In the genomic region with DNA sequence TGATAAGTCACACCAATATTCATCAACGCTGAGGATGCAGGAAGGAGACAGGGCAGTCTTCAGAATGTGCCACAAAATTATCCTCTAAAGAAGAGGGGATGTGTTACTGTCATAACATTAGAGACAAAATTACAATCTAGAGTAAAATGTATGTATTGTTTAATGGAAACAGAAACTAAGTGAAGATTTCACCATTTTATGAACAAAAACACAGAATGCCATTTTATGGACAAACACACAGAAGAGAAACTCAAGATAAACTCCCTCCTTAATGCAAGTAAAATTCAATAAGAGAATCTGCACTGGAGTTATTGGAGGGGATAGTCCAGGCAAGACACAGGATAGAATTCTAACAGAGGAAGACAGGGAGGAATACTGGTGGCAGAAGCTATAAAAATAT, we compare ENCODE assay signal across 28 cellular contexts.
DNase-seq lines count a peak whose midpoint lies in the region; ATAC-seq, FAIRE-seq and TF ChIP-seq lines count a peak whose summit lies in the region.
"Had no signal": no experiment of that assay in that cellular context is flagged by ENCODE, and none has a peak within 500 bp of the region (broad histone marks: within the 10 kb centered on the region; RNA-seq: fewer than 3 reads in every experiment).

No MANE protein-coding gene starts in this region.

- no peak for TF ChIP-seq CTCF in natural killer cell (IDR thresholded peaks at IDR 0.05)
- TF ChIP-seq CTCF in H1 (IDR thresholded peaks at IDR 0.05; ENCODE audit: control extremely low read depth in 1 of 3, insufficient read depth in 1 of 3, low read depth in 1 of 3, low read length in 3 of 3) = no peak

- H4K8ac ChIP-seq in H1 (ENCODE audit: extremely low read depth, insufficient read depth, low read length) = no peak overlapping the region

- no peak overlapping the region for H2AFZ ChIP-seq in H1 (ENCODE audit: low read length)
- H2AFZ ChIP-seq: GM23248 had no signal

- H3K4me3 Mint-ChIP-seq in natural killer cell (no peak overlapping the region), T-helper 17 cell (no peak overlapping the region)
- no peak overlapping the region for H3K4me3 Mint-ChIP-seq in natural killer cell treated with Interleukin-12 subunit alpha and Interleukin-12 subunit beta and Interleukin-15 and Interleukin-18, amount 100 ng/mL, for 72 hours
- H3K4me3 Mint-ChIP-seq: activated naive CD4-positive, alpha-beta T cell treated with anti-CD3 and anti-CD28 coated beads for 36 hours had no signal

- H3K18ac ChIP-seq in H1 (ENCODE audit: extremely low read depth, low read length) = no peak overlapping the region

- H3K27ac ChIP-seq in H1 (ENCODE audit: low read depth, low read length) = no peak overlapping the region
- H3K27ac ChIP-seq: BLaER1, breast epithelium, GM23248, SJSA1, transverse colon had no signal

- H3K27me3 Mint-ChIP-seq in natural killer cell (ENCODE audit: low read depth in 2 of 2) (no peaks in the 10 kb centered on the region), T-helper 17 cell (no peaks in the 10 kb centered on the region)
- H3K27me3 Mint-ChIP-seq in natural killer cell treated with Interleukin-12 subunit alpha and Interleukin-12 subunit beta and Interleukin-15 and Interleukin-18, amount 100 ng/mL, for 72 hours = no peaks in the 10 kb centered on the region

- H3K27me3 ChIP-seq in H1 (replicated peaks in 1 of 4; ENCODE audit: control insufficient read depth in 3 of 4, extremely low read depth in 1 of 4, insufficient read depth in 3 of 4, low read length in 3 of 4) = no peaks in the 10 kb centered on the region
- H3K27me3 ChIP-seq: BLaER1, breast epithelium, SJSA1, transverse colon had no signal

- intact Hi-C loops in natural killer cell (cut with micrococcal nuclease) = no loop called here

- H3K23me2 ChIP-seq in H1 (ENCODE audit: low read depth, low read length) = no peaks in the 10 kb centered on the region; the same call in 1 of the 2 replicates

- no peak overlapping the region for H3K4me2 ChIP-seq in H1 (ENCODE audit: insufficient read depth in 1 of 2, low read depth in 2 of 2, low read length in 2 of 2)
- H3K4me2 ChIP-seq: BLaER1 had no signal

- POLR2A ChIA-PET in H1 (lab: Charles Lee; ENCODE audit: partially characterized antibody) = interaction anchor here (2.8 kb wide), 1 partner anchor 16 kb away, joined by 37 read pairs; no protein-coding TSS in a partner anchor

- no peak overlapping the region for H3K4me3 ChIP-seq in H1 (ENCODE audit: extremely low read depth in 1 of 4, insufficient read depth in 2 of 4, low read depth in 3 of 4, low read length in 4 of 4)
- H3K4me3 ChIP-seq: BLaER1, breast epithelium, GM12878, GM23248, SJSA1, transverse colon had no signal

- H3K9me3 ChIP-seq in T-helper 17 cell (ENCODE audit: control insufficient read depth, low read length, poor library complexity, severe bottlenecking) = no peaks in the 10 kb centered on the region
- H3K9me3 ChIP-seq in H1 (ENCODE audit: insufficient read depth in 2 of 2, low read depth in 1 of 2, low read length in 1 of 2) = no peaks in the 10 kb centered on the region
- H3K9me3 ChIP-seq: BLaER1, breast epithelium, SJSA1, transverse colon had no signal

- H3K9me3 Mint-ChIP-seq in natural killer cell = no peaks in the 10 kb centered on the region
- no peaks in the 10 kb centered on the region for H3K9me3 Mint-ChIP-seq in natural killer cell treated with Interleukin-12 subunit alpha and Interleukin-12 subunit beta and Interleukin-15 and Interleukin-18, amount 100 ng/mL, for 72 hours
- H3K9me3 Mint-ChIP-seq: activated naive CD4-positive, alpha-beta T cell treated with anti-CD3 and anti-CD28 coated beads for 36 hours had no signal

- no peaks in the 10 kb centered on the region for H3K36me3 Mint-ChIP-seq in natural killer cell
- H3K36me3 Mint-ChIP-seq in natural killer cell treated with Interleukin-12 subunit alpha and Interleukin-12 subunit beta and Interleukin-15 and Interleukin-18, amount 100 ng/mL, for 72 hours = no peaks in the 10 kb centered on the region
- H3K36me3 Mint-ChIP-seq in T-helper 17 cell (ENCODE audit: low read depth) = no peaks in the 10 kb centered on the region

- H4K91ac ChIP-seq in H1 (replicated peaks; ENCODE audit: insufficient read length, low read length) = no peak overlapping the region

- no peaks in the 10 kb centered on the region for H3K36me3 ChIP-seq in H1 (ENCODE audit: control insufficient read depth in 2 of 4, insufficient read depth in 4 of 4, low read length in 3 of 4)
- H3K36me3 ChIP-seq: breast epithelium, SJSA1, transverse colon had no signal

- peaks cover 5 to 10% (median 9%) of the 10 kb centered on the region in 4 experiments; a peak in 5 of 7 replicates for H3K4me1 ChIP-seq in H1 (replicated peaks in 1 of 4; ENCODE audit: control insufficient read depth in 3 of 4, insufficient read depth in 4 of 4, low read length in 3 of 4)
- H3K4me1 ChIP-seq: breast epithelium had no signal

- no peak overlapping the region for H2BK20ac ChIP-seq in H1 (ENCODE audit: low read length)

- H3K79me2 ChIP-seq in H1 (ENCODE audit: control insufficient read depth in 1 of 2, insufficient read depth in 2 of 2, low read length in 2 of 2) = peaks cover 0 to 27% of the 10 kb centered on the region in 2 experiments; a peak in 2 of 4 replicates

- TF ChIP-seq RAD21 in H1 (IDR thresholded peaks at IDR 0.05 in 1 of 2, conservative IDR thresholded peaks at IDR 0.05 in 1 of 2; ENCODE audit: low read depth in 2 of 2, low read length in 2 of 2) = no peak

- no peak overlapping the region for H2BK120ac ChIP-seq in H1 (replicated peaks; ENCODE audit: low read depth, low read length)

- H3K14ac ChIP-seq in H1 (ENCODE audit: insufficient read length) = no peak overlapping the region

- H3K79me1 ChIP-seq in H1 (ENCODE audit: low read depth, low read length) = no peaks in the 10 kb centered on the region

- H4K5ac ChIP-seq in H1 (ENCODE audit: insufficient read length, low read depth, low read length) = peak overlapping the region; percentile 19

- no peak overlapping the region for H2BK15ac ChIP-seq in H1 (ENCODE audit: low read length)

- CTCF ChIA-PET in H1 (lab: Charles Lee; ENCODE audit: partially characterized antibody) = no interaction called here

- no peak overlapping the region for H3K9ac ChIP-seq in H1 (replicated peaks in 1 of 4; ENCODE audit: extremely low read depth in 1 of 4, low read depth in 3 of 4, low read length in 3 of 4)
- H3K9ac ChIP-seq: BLaER1, GM23248 had no signal

- no peak overlapping the region for H3K56ac ChIP-seq in H1 (replicated peaks; ENCODE audit: insufficient read length, low read depth, low read length)

- H2BK12ac ChIP-seq in H1 (ENCODE audit: low read depth, low read length) = no peak overlapping the region

- no peak overlapping the region for H3K4ac ChIP-seq in H1 (replicated peaks; ENCODE audit: insufficient read length, low read depth, low read length)

- no peak overlapping the region for H2AK5ac ChIP-seq in H1 (ENCODE audit: low read depth, low read length)

- H3K23ac ChIP-seq in H1 (ENCODE audit: insufficient read length) = no peak overlapping the region

- no peak overlapping the region for H2BK5ac ChIP-seq in H1 (ENCODE audit: low read depth, low read length)

- H3K27ac Mint-ChIP-seq in natural killer cell (peak overlapping the region; percentile 54 to 69), T-helper 17 cell (peak overlapping the region; percentile 54)
- peak overlapping the region in 1 of 2 donors; percentile 15 for H3K27ac Mint-ChIP-seq in natural killer cell treated with Interleukin-12 subunit alpha and Interleukin-12 subunit beta and Interleukin-15 and Interleukin-18, amount 100 ng/mL, for 72 hours
- H3K27ac Mint-ChIP-seq: activated naive CD4-positive, alpha-beta T cell treated with anti-CD3 and anti-CD28 coated beads for 36 hours had no signal

- WGBS in H1 (ENCODE audit: extremely low coverage in 1 of 2, insufficient coverage in 1 of 2, insufficient read length in 1 of 2, insufficient replicate concordance in 2 of 2, low coverage in 1 of 2, low lambda C conversion rate in 2 of 2, missing lambda C conversion rate in 1 of 2), 2 experiments = 79% methylated on average over 1 of the region's 1 CpG; no CpG with 5 or more reads in 1 of the 2 experiments

- ATAC-seq in natural killer cell (no peak), T-helper 17 cell (no peak), HG03280 (IDR thresholded peaks at IDR 0.05; ENCODE audit: unreplicated experiment) (no peak), HG02623 (IDR thresholded peaks at IDR 0.05; ENCODE audit: unreplicated experiment) (no peak)
- no peak for ATAC-seq in natural killer cell treated with Interleukin-12 subunit alpha and Interleukin-12 subunit beta and Interleukin-15 and Interleukin-18, amount 100 ng/mL, for 72 hours
- ATAC-seq: GM12878, HepG2, left lobe of liver had no signal

- H3K4me1 Mint-ChIP-seq in natural killer cell (peaks cover 28 to 47% of the 10 kb centered on the region in 2 donors), T-helper 17 cell (peaks cover 33% of the 10 kb centered on the region)
- H3K4me1 Mint-ChIP-seq in natural killer cell treated with Interleukin-12 subunit alpha and Interleukin-12 subunit beta and Interleukin-15 and Interleukin-18, amount 100 ng/mL, for 72 hours (ENCODE audit: low read depth in 2 of 2) = peaks cover 26% of the 10 kb centered on the region in 2 donors

- TF ChIP-seq EP300 in H1 (IDR thresholded peaks at IDR 0.05; ENCODE audit: borderline replicate concordance in 1 of 2, low read depth in 2 of 2, low read length in 2 of 2) = no peak

- H4K20me1 ChIP-seq in H1 (replicated peaks in 1 of 2; ENCODE audit: control insufficient read depth in 1 of 2, insufficient read depth in 2 of 2, low read length in 2 of 2) = no peaks in the 10 kb centered on the region

- TF ChIP-seq POLR2A in H1 (IDR thresholded peaks at IDR 0.05; ENCODE audit: control extremely low read depth in 1 of 2, low read depth in 2 of 2, low read length in 2 of 2) = no peak

- DNase-seq in natural killer cell = no peak
- no peak for DNase-seq in natural killer cell treated with Interleukin-12 subunit alpha and Interleukin-12 subunit beta and Interleukin-15 and Interleukin-18, amount 100 ng/mL, for 72 hours (ENCODE audit: low spot score)
- no peak for DNase-seq in T-helper 17 cell
- DNase-seq in H1 (ENCODE audit: low read depth in 1 of 2, low spot score in 2 of 2) = no peak
- DNase-seq in HuH-7 (ENCODE audit: low spot score) = no peak
- DNase-seq: activated CD4-positive, alpha-beta T cell treated with anti-CD3 and anti-CD28 coated beads, Interleukin-2, amount 50 U/mL, for 48 hours; activated CD4-positive, CD25-positive, alpha-beta regulatory T cell; activated naive CD4-positive, alpha-beta T cell treated with anti-CD3 and anti-CD28 coated beads for 36 hours; activated T-cell treated with anti-CD3 and anti-CD28 coated beads for 4 hours; Calu3; GM23248; hippocampal formation; mesendoderm; NCI-H446 treated with DMSO at 0.1 percent for 48 hours; RPMI8226; small intestine; stimulated activated CD4-positive, alpha-beta T cell treated with anti-CD3 and anti-CD28 coated beads, Interleukin-1b, Interleukin-23, amount 100 ng/mL, for 48 hours; stimulated activated CD8-positive, alpha-beta memory T cell treated with anti-CD3 and anti-CD28 coated beads, Interleukin-4, amount 100 ng/mL, for 48 hours; transverse colon had no signal

- no peak for FAIRE-seq in H1 (lab: Jason Lieb, UNC)
- FAIRE-seq: frontal cortex, GM12878, HepG2, small intestine had no signal

TF ChIP-seq in H1, 55 proteins besides CTCF, POLR2A, EP300 and RAD21:
- TF ChIP-seq CHD2 (IDR thresholded peaks at IDR 0.05; ENCODE audit: low read length) = no peak
